ENCODE assay signal across 8 cellular contexts in genomic region chr3:113018461-113019181, GRCh38. TPM values are rescaled to one million over a fixed set of nuclear protein-coding genes. Genes with fewer than 3 reads are reported as not detected.
A peak's percentile ranks its signal among the peaks of the same experiment; 100 is the strongest.
DNase-seq lines count a peak whose midpoint lies in the region; ATAC-seq and TF ChIP-seq lines count a peak whose summit lies in the region.

No MANE protein-coding gene starts in this region.

- H3K36me3 ChIP-seq in HUES48 (ENCODE audit: control insufficient read depth, insufficient read depth, low read length): peaks cover 38% of the 10 kb centered on the region
- peaks cover 0 to 6% of the 10 kb centered on the region in 2 donors for H3K36me3 ChIP-seq in adrenal gland (replicated peaks in 1 of 2)

- peaks cover 11% of the 10 kb centered on the region for H3K4me1 ChIP-seq in HUES48 (ENCODE audit: control insufficient read depth, insufficient read depth, low read length)
- H3K4me1 ChIP-seq in adrenal gland (replicated peaks in 1 of 2): peaks cover 11 to 21% of the 10 kb centered on the region in 2 donors

- intact Hi-C loops in adrenal gland (cut with DNase I): no loop called here

- H3K27ac ChIP-seq in HUES48 (ENCODE audit: low read depth, low read length): peak overlapping the region; percentile 98
- peak overlapping the region; percentile 68 to 95 (median 79) for H3K27ac ChIP-seq in adrenal gland

- H3K9ac ChIP-seq in HUES48 (ENCODE audit: low read depth, low read length): peak overlapping the region; percentile 75

- TF ChIP-seq POLR2A in adrenal gland (IDR thresholded peaks at IDR 0.05): no peak

- peak overlapping the region; percentile 88 for H3K27ac Mint-ChIP-seq in stimulated activated memory B cell treated with anti-CD40 and anti-IgM and Interleukin-4, amounts not matched to agents 10 μg/mL and 1 μg/mL and 100 μg/mL, for 72 hours

- H3K4me3 ChIP-seq in GM12875 (ENCODE audit: low read depth, low read length) (peak overlapping the region; percentile 79), HUES48 (ENCODE audit: low read depth, low read length) (peak overlapping the region; percentile 91), adrenal gland (peak overlapping the region; percentile 41 to 87 (median 72)), iPS-18c (ENCODE audit: insufficient read depth, low read depth, low read length) (peak overlapping the region; percentile 85)

- DNase-seq in adrenal gland (peak in 1 of 7 donors; percentile 52), NCI-H1105 treated with DMSO at 0.1 percent for 48 hours (lab: John Stamatoyannopoulos, UW) (no peak), HK-2 (ENCODE audit: unreplicated experiment) (no peak), NCI-H146 treated with DMSO at 0.1 percent for 48 hours (lab: John Stamatoyannopoulos, UW; ENCODE audit: unreplicated experiment) (no peak)

- peak overlapping the region; percentile 86 for H3K4me3 Mint-ChIP-seq in stimulated activated memory B cell treated with anti-CD40 and anti-IgM and Interleukin-4, amounts not matched to agents 10 μg/mL and 1 μg/mL and 100 μg/mL, for 72 hours

- ATAC-seq in stimulated activated memory B cell treated with anti-CD40 and anti-IgM and Interleukin-4, amounts not matched to agents 10 μg/mL and 1 μg/mL and 100 μg/mL, for 72 hours: no peak

- no peaks in the 10 kb centered on the region for H3K27me3 ChIP-seq in HUES48 (ENCODE audit: control insufficient read depth, insufficient read depth, low read length)
- no peaks in the 10 kb centered on the region for H3K27me3 ChIP-seq in adrenal gland

- WGBS in adrenal gland, 4 donors: 10 to 11% (median 11%) methylated on average over 14 of the region's 14 CpGs

- TF ChIP-seq CTCF in GM12875 (IDR thresholded peaks at IDR 0.05; ENCODE audit: borderline replicate concordance, insufficient read depth, low read depth, low read length): no peak
- no peak for TF ChIP-seq CTCF in adrenal gland (IDR thresholded peaks at IDR 0.05)

- no peaks in the 10 kb centered on the region for H3K9me3 ChIP-seq in HUES48 (ENCODE audit: control insufficient read depth, insufficient read depth, low read length)
- no peaks in the 10 kb centered on the region for H3K9me3 ChIP-seq in adrenal gland (replicated peaks in 1 of 3)
- H3K9me3 ChIP-seq in iPS-18c (ENCODE audit: control insufficient read depth, insufficient read depth, low read length): no peaks in the 10 kb centered on the region

- H3K9me3 Mint-ChIP-seq in stimulated activated memory B cell treated with anti-CD40 and anti-IgM and Interleukin-4, amounts not matched to agents 10 μg/mL and 1 μg/mL and 100 μg/mL, for 72 hours: no peaks in the 10 kb centered on the region

- peaks cover 57% of the 10 kb centered on the region for H3K4me1 Mint-ChIP-seq in stimulated activated memory B cell treated with anti-CD40 and anti-IgM and Interleukin-4, amounts not matched to agents 10 μg/mL and 1 μg/mL and 100 μg/mL, for 72 hours

- H3K27me3 Mint-ChIP-seq in stimulated activated memory B cell treated with anti-CD40 and anti-IgM and Interleukin-4, amounts not matched to agents 10 μg/mL and 1 μg/mL and 100 μg/mL, for 72 hours: no peaks in the 10 kb centered on the region

- peaks cover 27% of the 10 kb centered on the region for H3K36me3 Mint-ChIP-seq in stimulated activated memory B cell treated with anti-CD40 and anti-IgM and Interleukin-4, amounts not matched to agents 10 μg/mL and 1 μg/mL and 100 μg/mL, for 72 hours

RNA-seq across cellular contexts. Expression of gene GTPBP8, which starts 27.8 kb away (rescaled TPM):
- 10 to 100 TPM; 15.0 to 39.6 (median 18.5) TPM for total RNA-seq in adrenal gland
- 10 to 100 TPM in 1 of 3 donors, 1 to 10 TPM in 2; 4.5 to 18.0 (median 5.5) TPM for polyA plus RNA-seq in adrenal gland

RNA-seq across cellular contexts. Expression of gene CD200R1, which starts 43.7 kb away (rescaled TPM):
- total RNA-seq in adrenal gland: 10 to 100 TPM in 1 of 8 donors, 1 to 10 TPM in 7; 1.2 to 11.0 (median 2.3) TPM
- polyA plus RNA-seq in adrenal gland: under 1 TPM; 0.24 to 0.38 (median 0.34) TPM
